21 cellular contexts compared by ENCODE assay signal in genomic region chr7:112386619-112387018, GRCh38.
DNase-seq lines count a peak whose midpoint lies in the region; ATAC-seq and TF ChIP-seq lines count a peak whose summit lies in the region.
"Had no signal": no experiment of that assay in that cellular context is flagged by ENCODE, and none has a peak within 500 bp of the region (broad histone marks: within the 10 kb centered on the region; RNA-seq: fewer than 3 reads in every experiment).

No MANE protein-coding gene starts in this region.

- no peak for TF ChIP-seq RAD21 in neural cell (conservative IDR thresholded peaks at IDR 0.05)

- H3K27ac ChIP-seq in neural cell (ENCODE audit: low read length): no peak overlapping the region

- H3K4me3 ChIP-seq in epithelial cell of proximal tubule (ENCODE audit: low read depth, low read length) (no peak overlapping the region), neural cell (ENCODE audit: low read length) (no peak overlapping the region)
- H3K4me3 ChIP-seq: K562 had no signal

- H3K79me2 ChIP-seq in neural cell (replicated peaks; ENCODE audit: insufficient read depth, low read length): no peaks in the 10 kb centered on the region

- no peak overlapping the region for H3K4me2 ChIP-seq in neural cell (ENCODE audit: low read length)

- no peaks in the 10 kb centered on the region for H3K36me3 ChIP-seq in neural cell (ENCODE audit: insufficient read depth, low read length)
- H3K36me3 ChIP-seq: BE2C had no signal

- H3K9me2 ChIP-seq in neural cell (ENCODE audit: insufficient read depth, low read length): no peaks in the 10 kb centered on the region

- H4K20me1 ChIP-seq in neural cell (ENCODE audit: insufficient read depth): no peaks in the 10 kb centered on the region

- no peak overlapping the region for H2AFZ ChIP-seq in neural cell (ENCODE audit: low read depth, low read length)

- no peaks in the 10 kb centered on the region for H3K27me3 ChIP-seq in neural cell (ENCODE audit: insufficient read depth, low read depth, low read length)
- H3K27me3 ChIP-seq: BE2C had no signal

- ATAC-seq in GM19351 (IDR thresholded peaks at IDR 0.05; ENCODE audit: unreplicated experiment) (no peak), HG03159 (IDR thresholded peaks at IDR 0.05; ENCODE audit: unreplicated experiment) (no peak)
- ATAC-seq: K562 had no signal

- DNase-seq in NCI-H2227 (lab: John Stamatoyannopoulos, UW; ENCODE audit: unreplicated experiment) (peak; percentile 47), epithelial cell of proximal tubule (ENCODE audit: low read depth) (peak; percentile 93), kidney tubule cell (ENCODE audit: low spot score) (peak; percentile 88), NCI-H2171 (lab: John Stamatoyannopoulos, UW) (no peak)
- no peak for DNase-seq in effector CD8-positive, alpha-beta T cell (lab: John Stamatoyannopoulos, UW)
- DNase-seq: ACHN; BE2C; C1 segment of cervical spinal cord; CD4-positive, CD25-positive, alpha-beta regulatory T cell; CD8-positive, alpha-beta memory T cell; COR-L47; DMS153; DMS79; GDM1; GOT3; H9; IMR-90 had no signal

- no peak overlapping the region for H3K9ac ChIP-seq in neural cell (ENCODE audit: low read length)

- no peaks in the 10 kb centered on the region for H3F3A ChIP-seq in neural cell (ENCODE audit: insufficient read depth, low read length, poor library complexity, severe bottlenecking)

- H3K9me3 ChIP-seq in neural cell (ENCODE audit: low read length): no peaks in the 10 kb centered on the region
- H3K9me3 ChIP-seq: BE2C had no signal

- peak; percentile 50 for TF ChIP-seq EP300 in neural cell (conservative IDR thresholded peaks at IDR 0.05; ENCODE audit: poor library complexity, severe bottlenecking)

- TF ChIP-seq CTCF in epithelial cell of proximal tubule (conservative IDR thresholded peaks at IDR 0.05; ENCODE audit: low read depth, low read length) (no peak), neural cell (IDR thresholded peaks at IDR 0.05; ENCODE audit: poor library complexity, severe bottlenecking) (no peak)

TF ChIP-seq in neural cell, 6 proteins besides CTCF, POLR2A, EP300 and RAD21:
- TF ChIP-seq SMC3 (conservative IDR thresholded peaks at IDR 0.05; ENCODE audit: poor library complexity) (no peak), EZH2 (IDR thresholded peaks at IDR 0.05; ENCODE audit: borderline replicate concordance, insufficient read depth, low read length, poor library complexity, severe bottlenecking) (no peak)

Comparison
In these comparisons a context has a peak if more than half of its experiments do, and no peak if none do; other contexts are left out.
1. DNase-seq: peak in NCI-H2227 (single experiment), epithelial cell of proximal tubule (single experiment) and kidney tubule cell (single experiment); none in NCI-H2171 (single experiment) and effector CD8-positive, alpha-beta T cell (single experiment).